ENCODE assay signal across 1 cellular context in genomic region chr17:74203439-74204240, GRCh38.
TF ChIP-seq lines count a peak whose summit lies in the region.

RPL38 (plus strand) TSS chr17:74203678; CDS start chr17:74203956, 278 bp downstream.

TF ChIP-seq in HepG2, 621 proteins besides CTCF, POLR2A, EP300 and RAD21 (continued from another document and continues in another):
- peak; percentile 97 for TF ChIP-seq HMGXB3 (CRISPR knock-in tag; IDR thresholded peaks at IDR 0.05; ENCODE audit: borderline replicate concordance)
- TF ChIP-seq ZNF883 (CRISPR knock-in tag; IDR thresholded peaks at IDR 0.05; ENCODE audit: not compliant biosample characterization) = peak; percentile 58
- peak; percentile 87; the same call in 1 of the 2 replicates for TF ChIP-seq ZSCAN31 (CRISPR knock-in tag; IDR thresholded peaks at IDR 0.05; ENCODE audit: low read depth)
- TF ChIP-seq KMT2A (CRISPR knock-in tag; IDR thresholded peaks at IDR 0.05) = peak; percentile 93
- TF ChIP-seq ZKSCAN1 (IDR thresholded peaks at IDR 0.05; ENCODE audit: low read length) = 0 out of 2 replicates have a peak, but pooled peaks have one; percentile 39
- 0 out of 2 replicates have a peak, but pooled peaks have one; percentile 85 for TF ChIP-seq THAP8 (CRISPR knock-in tag; IDR thresholded peaks at IDR 0.05; ENCODE audit: borderline replicate concordance)
- 0 out of 2 replicates have a peak, but pooled peaks have one; percentile 15 for TF ChIP-seq ZSCAN5A (CRISPR knock-in tag; IDR thresholded peaks at IDR 0.05; ENCODE audit: borderline replicate concordance)
- TF ChIP-seq ZNF691 (CRISPR knock-in tag; IDR thresholded peaks at IDR 0.05; ENCODE audit: borderline replicate concordance, low read depth) = peak; percentile 95; the same call in 1 of the 2 replicates
- TF ChIP-seq ZNF431 (CRISPR knock-in tag; IDR thresholded peaks at IDR 0.05; ENCODE audit: borderline replicate concordance, low read depth) = no peak
- TF ChIP-seq ZNF510 (CRISPR knock-in tag; IDR thresholded peaks at IDR 0.05; ENCODE audit: low read depth) = no peak
- peak; percentile 76 for TF ChIP-seq NCOA2 (CRISPR knock-in tag; IDR thresholded peaks at IDR 0.05)
- TF ChIP-seq ZNF18 (CRISPR knock-in tag; IDR thresholded peaks at IDR 0.05; ENCODE audit: insufficient replicate concordance) = no peak
- TF ChIP-seq ZBTB8A (CRISPR knock-in tag; IDR thresholded peaks at IDR 0.05; ENCODE audit: borderline replicate concordance, low read depth) = peak; percentile 95
- peak; percentile 94 for TF ChIP-seq ELF3 (CRISPR knock-in tag; IDR thresholded peaks at IDR 0.05)
- TF ChIP-seq ZBTB2 (CRISPR knock-in tag; IDR thresholded peaks at IDR 0.05; ENCODE audit: low read depth) = peak; percentile 48; the same call in 1 of the 2 replicates
- TF ChIP-seq ZNF850 (CRISPR knock-in tag; conservative IDR thresholded peaks at IDR 0.05) = no peak; the same call in 1 of the 2 replicates
- TF ChIP-seq ESRRA (CRISPR knock-in tag; IDR thresholded peaks at IDR 0.05; ENCODE audit: low read depth) = peak; percentile 74
- TF ChIP-seq ZNF260 (CRISPR knock-in tag; IDR thresholded peaks at IDR 0.05; ENCODE audit: borderline replicate concordance, low read depth) = no peak
- peak; percentile 69; the same call in 1 of the 2 replicates for TF ChIP-seq ZNF782 (CRISPR knock-in tag; IDR thresholded peaks at IDR 0.05; ENCODE audit: borderline replicate concordance)
- peak; percentile 93 for TF ChIP-seq ZNF776 (CRISPR knock-in tag; IDR thresholded peaks at IDR 0.05)
- no peak for TF ChIP-seq ATF1 (CRISPR knock-in tag; IDR thresholded peaks at IDR 0.05)
- peak; percentile 79; the same call in 1 of the 2 replicates for TF ChIP-seq ZNF280D (CRISPR knock-in tag; IDR thresholded peaks at IDR 0.05)
- no peak for TF ChIP-seq ZNF512 (CRISPR knock-in tag; IDR thresholded peaks at IDR 0.05)
- peak; percentile 76; the same call in 1 of the 2 replicates for TF ChIP-seq ZFP1 (CRISPR knock-in tag; IDR thresholded peaks at IDR 0.05)
- 0 out of 2 replicates have a peak, but pooled peaks have one; percentile 39 for TF ChIP-seq ZNF3 (CRISPR knock-in tag; IDR thresholded peaks at IDR 0.05)
- no peak for TF ChIP-seq CENPX (CRISPR knock-in tag; IDR thresholded peaks at IDR 0.05)
- TF ChIP-seq ZNF362 (CRISPR knock-in tag; IDR thresholded peaks at IDR 0.05; ENCODE audit: borderline replicate concordance) = peak; percentile 87
- peak; percentile 27; the same call in 1 of the 2 replicates for TF ChIP-seq ZNF770 (CRISPR knock-in tag; IDR thresholded peaks at IDR 0.05)
- peak; percentile 68; the same call in 1 of the 2 replicates for TF ChIP-seq TOE1 (CRISPR knock-in tag; IDR thresholded peaks at IDR 0.05)
- TF ChIP-seq ZNF121 (CRISPR knock-in tag; IDR thresholded peaks at IDR 0.05) = no peak; the same call in 1 of the 2 replicates
- peak; percentile 93 for TF ChIP-seq ZNF317 (CRISPR knock-in tag; IDR thresholded peaks at IDR 0.05)
- TF ChIP-seq ZNF570 (CRISPR knock-in tag; IDR thresholded peaks at IDR 0.05; ENCODE audit: borderline replicate concordance) = no peak
- TF ChIP-seq NFKB2 (CRISPR knock-in tag; IDR thresholded peaks at IDR 0.05; ENCODE audit: borderline replicate concordance) = peak; percentile 88; the same call in 1 of the 2 replicates
